ENCODE assay signal across 28 cellular contexts in genomic region chr22:41361716-41362310, GRCh38. TPM values are rescaled to one million over a fixed set of nuclear protein-coding genes. Genes with fewer than 3 reads are reported as not detected.
DNase-seq lines count a peak whose midpoint lies in the region; ATAC-seq and TF ChIP-seq lines count a peak whose summit lies in the region.
"Had no signal": no experiment of that assay in that cellular context is flagged by ENCODE, and none has a peak within 500 bp of the region (broad histone marks: within the 10 kb centered on the region; RNA-seq: fewer than 3 reads in every experiment).

No MANE protein-coding gene starts in this region.

- CTCF ChIA-PET in Caco-2 (lab: Charles Lee): no interaction called here

- H3K4me3 ChIP-seq in Caco-2 (ENCODE audit: low read depth, low read length) (no peak overlapping the region), iPS-20b (ENCODE audit: low read length) (no peak overlapping the region), Peyer's patch (no peak overlapping the region)
- H3K4me3 ChIP-seq: A549, gastroesophageal sphincter, right atrium auricular region, tibial nerve had no signal

- POLR2A ChIA-PET in Caco-2 (lab: Charles Lee): no interaction called here

- H3K4me1 ChIP-seq in Caco-2 (peaks cover 54% of the 10 kb centered on the region), iPS-20b (ENCODE audit: insufficient read depth, low read length) (peaks cover 18% of the 10 kb centered on the region; the same call in 1 of the 2 replicates), Peyer's patch (peaks cover 0 to 8% (median 0%) of the 10 kb centered on the region in 4 donors)

- peaks cover 23% of the 10 kb centered on the region for H3K4me1 Mint-ChIP-seq in Caco-2 (ENCODE audit: low read depth, unreplicated experiment)
- H3K4me1 Mint-ChIP-seq in brain: peaks cover 19% of the 10 kb centered on the region

- TF ChIP-seq POLR2A in Peyer's patch (IDR thresholded peaks at IDR 0.05): no peak

- no TSS peak for BruUV-seq in Caco-2 (replicated peaks; lab: Mats Ljungman, UMichigan)

- H3K27me3 Mint-ChIP-seq in Caco-2 (ENCODE audit: insufficient read depth, unreplicated experiment) (no peaks in the 10 kb centered on the region), brain (no peaks in the 10 kb centered on the region)
- H3K27me3 Mint-ChIP-seq: naive B cell had no signal

- peaks cover 34% of the 10 kb centered on the region for H3K36me3 Mint-ChIP-seq in Caco-2 (ENCODE audit: insufficient read depth, unreplicated experiment)
- H3K36me3 Mint-ChIP-seq in brain: no peaks in the 10 kb centered on the region
- H3K36me3 Mint-ChIP-seq: naive B cell had no signal

- no peaks in the 10 kb centered on the region for H3K9me3 Mint-ChIP-seq in Caco-2 (ENCODE audit: unreplicated experiment)
- H3K9me3 Mint-ChIP-seq in brain: no peaks in the 10 kb centered on the region
- H3K9me3 Mint-ChIP-seq: naive B cell; stimulated activated naive CD8-positive, alpha-beta T cell treated with anti-CD3 and anti-CD28 coated beads, Interleukin-15, amount 100 ng/mL, for 72 hours had no signal

- H3K27ac ChIP-seq in iPS-20b (ENCODE audit: low read length): no peak overlapping the region
- no peak overlapping the region for H3K27ac ChIP-seq in Peyer's patch
- H3K27ac ChIP-seq: A549, gastroesophageal sphincter, right atrium auricular region, tibial nerve had no signal

- no peak overlapping the region for H3K4me3 Mint-ChIP-seq in Caco-2 (ENCODE audit: unreplicated experiment)
- H3K4me3 Mint-ChIP-seq in brain: no peak overlapping the region
- H3K4me3 Mint-ChIP-seq: naive B cell; stimulated activated naive CD8-positive, alpha-beta T cell treated with anti-CD3 and anti-CD28 coated beads, Interleukin-15, amount 100 ng/mL, for 72 hours had no signal

- H3K27ac Mint-ChIP-seq in Caco-2 (ENCODE audit: unreplicated experiment) (peak overlapping the region; percentile 97), brain (peak overlapping the region in 4 of 5 experiments; percentile 44 to 80 (median 59))
- H3K27ac Mint-ChIP-seq: stimulated activated naive CD8-positive, alpha-beta T cell treated with anti-CD3 and anti-CD28 coated beads, Interleukin-15, amount 100 ng/mL, for 72 hours had no signal

- H3K9me3 ChIP-seq in Caco-2 (no peaks in the 10 kb centered on the region), iPS-20b (ENCODE audit: insufficient read depth, low read depth, low read length) (no peaks in the 10 kb centered on the region), Peyer's patch (no peaks in the 10 kb centered on the region)
- H3K9me3 ChIP-seq: A549, gastroesophageal sphincter, right atrium auricular region, tibial nerve had no signal

- TF ChIP-seq CTCF in Caco-2 (IDR thresholded peaks at IDR 0.05; ENCODE audit: insufficient read depth in 1 of 2, low read depth in 1 of 2, low read length in 1 of 2, severe bottlenecking in 1 of 2, unreplicated experiment in 1 of 2): no peak
- TF ChIP-seq CTCF in brain (conservative IDR thresholded peaks at IDR 0.05): no peak
- TF ChIP-seq CTCF in Peyer's patch (IDR thresholded peaks at IDR 0.05): no peak

- DNase-seq in Caco-2 (no peak), M059J (ENCODE audit: low read depth) (peak; percentile 45), superior temporal gyrus (ENCODE audit: extremely low spot score) (no peak), Peyer's patch (no peak), NCI-H128 (lab: John Stamatoyannopoulos, UW; ENCODE audit: unreplicated experiment) (no peak)
- DNase-seq: activated CD4-positive, alpha-beta T cell treated with anti-CD3 and anti-CD28 coated beads for 1 hour; activated naive CD4-positive, alpha-beta T cell treated with Interleukin-2 at 50 U/mL for 16 hours; activated T-cell treated with anti-CD3 and anti-CD28 coated beads, Interleukin-2, amount 50 U/mL, for 1 hour; amygdala; Calu3; cerebellar nuclear complex; erythroblast; GF-D8; left cardiac atrium; mesendoderm; naive B cell; NCI-H1048; NCI-H1930; NCI-H2227 treated with DMSO at 0.1 percent for 48 hours; PC-3; stimulated activated naive CD8-positive, alpha-beta T cell treated with anti-CD3 and anti-CD28 coated beads, Interleukin-15, amount 100 ng/mL, for 72 hours had no signal

- no peak for ATAC-seq in GM18861 (IDR thresholded peaks at IDR 0.05; ENCODE audit: unreplicated experiment)
- ATAC-seq: A549; gastroesophageal sphincter; left cardiac atrium; PC-3; stimulated activated naive CD8-positive, alpha-beta T cell treated with anti-CD3 and anti-CD28 coated beads, Interleukin-15, amount 100 ng/mL, for 72 hours had no signal

- peaks cover 2% of the 10 kb centered on the region; the same call in 1 of the 2 replicates for H3K36me3 ChIP-seq in Caco-2 (ENCODE audit: control insufficient read depth, insufficient read depth, low read length)
- peaks cover 8% of the 10 kb centered on the region; the same call in 1 of the 2 replicates for H3K36me3 ChIP-seq in iPS-20b (ENCODE audit: insufficient read depth, low read depth, low read length)
- H3K36me3 ChIP-seq in Peyer's patch: peaks cover 0 to 18% (median 0%) of the 10 kb centered on the region in 3 donors

- 0 out of 2 replicates have a peak overlapping the region, but pooled peaks have one; percentile 39 for H3K9ac ChIP-seq in iPS-20b (ENCODE audit: low read depth, low read length)

- H3K27me3 ChIP-seq in Caco-2 (replicated peaks; ENCODE audit: control insufficient read depth, insufficient read depth, low read length): no peaks in the 10 kb centered on the region
- H3K27me3 ChIP-seq in iPS-20b (ENCODE audit: insufficient read depth, low read length): no peaks in the 10 kb centered on the region
- H3K27me3 ChIP-seq in Peyer's patch: no peaks in the 10 kb centered on the region
- H3K27me3 ChIP-seq: gastroesophageal sphincter, right atrium auricular region, tibial nerve had no signal

- intact Hi-C loops in Caco-2 (cut with micrococcal nuclease; ENCODE audit: unreplicated experiment): loop anchor here (5.0 kb wide), 1 partner anchor 75 kb away; the partner anchor contains the start of gene RANGAP1

RNA-seq across cellular contexts. Expression of gene TEF, which starts 19.9 kb away (rescaled TPM):
- total RNA-seq in Caco-2 (2022): 13.8 and 17.8 TPM in 2 replicates
- 7.6 and 12.0 TPM in 2 replicates for total RNA-seq in M059J (2014; rRNA removed; shearing (Covaris generic))
- polyA plus RNA-seq in brain (ENCODE audit: insufficient read depth, low read depth, low replicate concordance): 27.3 TPM
- 10 to 100 TPM in 3 of 4 donors, 1 to 10 TPM in 1; 6.6 to 42.2 (median 27.0) TPM for total RNA-seq in Peyer's patch
